Comparison of ENCODE assay signal across 20 cellular contexts in genomic region chr12:10708862-10709261, GRCh38. TPM values are rescaled to one million over a fixed set of nuclear protein-coding genes. Genes with fewer than 3 reads are reported as not detected.
"Had no signal": no experiment of that assay in that cellular context is flagged by ENCODE, and none has a peak within 500 bp of the region (broad histone marks: within the 10 kb centered on the region; RNA-seq: fewer than 3 reads in every experiment).

No MANE protein-coding gene starts in this region.

- H3K4me1 ChIP-seq: right lobe of liver had no signal

- H3K27me3 ChIP-seq: brain microvascular endothelial cell, gastroesophageal sphincter, right lobe of liver, tibial nerve, vagina had no signal

- H3K4me3 ChIP-seq: gastroesophageal sphincter, right lobe of liver, tibial nerve, vagina had no signal

- H3K9me3 ChIP-seq: gastroesophageal sphincter, right lobe of liver, tibial nerve, vagina had no signal

- DNase-seq: activated naive CD4-positive, alpha-beta T cell treated with Interleukin-2 at 50 U/mL for 16 hours; activated T-cell treated with anti-CD3 and anti-CD28 coated beads for 4 hours; anterior cingulate cortex; brain microvascular endothelial cell; dermis blood vessel endothelial cell; endodermal cell; erythroblast; mesenchymal stem cell; nephron progenitor cell; occipital lobe; right lobe of liver; T-cell; T1000 had no signal

- FAIRE-seq: islet of Langerhans had no signal

- ATAC-seq: activated CD4-positive, CD25-positive, alpha-beta regulatory T cell treated with anti-CD3 and anti-CD28 coated beads, Interleukin-2, amount 50 U/mL, for 24 hours; activated T-helper 17 cell treated with anti-CD3 and anti-CD28 coated beads, Interleukin-2, amount 50 U/mL, for 72 hours; gastroesophageal sphincter; right lobe of liver; stimulated activated effector memory CD8-positive, alpha-beta T cell treated with anti-CD3 and anti-CD28 coated beads, Interleukin-12 subunit alpha, Interleukin-12 subunit beta, amount 100 ng/mL, for 72 hours; T-cell had no signal

- H3K27ac ChIP-seq: brain microvascular endothelial cell, gastroesophageal sphincter, right lobe of liver, tibial nerve, vagina had no signal

RNA-seq across cellular contexts. Expression of gene STYK1, which starts 35.0 kb away (rescaled TPM):
- total RNA-seq: right lobe of liver had no signal
